Comparison of ENCODE assay signal across 8 cellular contexts in genomic region chr9:85258823-85259370, GRCh38.
A peak's percentile ranks its signal among the peaks of the same experiment; 100 is the strongest.
DNase-seq lines count a peak whose midpoint lies in the region; ATAC-seq lines count a peak whose summit lies in the region.

No MANE protein-coding gene starts in this region.

- POLR2A ChIA-PET in activated CD8-positive, alpha-beta T cell treated with anti-CD3 and anti-CD28 coated beads, Interleukin-2, amount 10 ng/mL, durations not matched to agents 7 days and 5 days (lab: Charles Lee) = no interaction called here

- ATAC-seq in GM21786 (IDR thresholded peaks at IDR 0.05; ENCODE audit: unreplicated experiment) (peak; percentile 58), left ventricle myocardium superior (peak; percentile 80)
- no peak for ATAC-seq in activated CD8-positive, alpha-beta T cell treated with anti-CD3 and anti-CD28 coated beads, Interleukin-2, amount 10 ng/mL, durations not matched to agents 7 days and 5 days

- H3K27ac Mint-ChIP-seq in activated CD8-positive, alpha-beta T cell treated with anti-CD3 and anti-CD28 coated beads, Interleukin-2, amount 10 ng/mL, durations not matched to agents 7 days and 5 days = no peak overlapping the region

- DNase-seq in SKM-1 treated with dmso at 0.1 percent for 144 hours (lab: John Stamatoyannopoulos, UW; ENCODE audit: unreplicated experiment) = peak; percentile 4
- no peak for DNase-seq in SKM-1 (lab: John Stamatoyannopoulos, UW; ENCODE audit: unreplicated experiment)
- peak; percentile 58 for DNase-seq in NCI-H1105 treated with DMSO at 0.1 percent for 48 hours (lab: John Stamatoyannopoulos, UW)
- DNase-seq in activated CD8-positive, alpha-beta T cell treated with anti-CD3 and anti-CD28 coated beads, Interleukin-2, amount 10 ng/mL, durations not matched to agents 7 days and 5 days = peak; percentile 23
- peak; percentile 44 for DNase-seq in left ventricle myocardium superior
- no peak for DNase-seq in stimulated activated naive CD4-positive, alpha-beta T cell (lab: John Stamatoyannopoulos, UW)

- no peak overlapping the region for H3K9ac ChIP-seq in skeletal muscle satellite cell (ENCODE audit: low read depth, low read length)

- no peaks in the 10 kb centered on the region for H3K36me3 Mint-ChIP-seq in activated CD8-positive, alpha-beta T cell treated with anti-CD3 and anti-CD28 coated beads, Interleukin-2, amount 10 ng/mL, durations not matched to agents 7 days and 5 days (ENCODE audit: low read depth)

- H3K4me2 ChIP-seq in skeletal muscle satellite cell (ENCODE audit: low read length) = peak overlapping the region; percentile 41

- no peaks in the 10 kb centered on the region for H3K27me3 ChIP-seq in skeletal muscle satellite cell (ENCODE audit: control insufficient read depth, insufficient read depth, low read length)

- no peaks in the 10 kb centered on the region for H3K36me3 ChIP-seq in skeletal muscle satellite cell (ENCODE audit: insufficient read depth, low read length)

- no peak overlapping the region for H3K4me3 Mint-ChIP-seq in activated CD8-positive, alpha-beta T cell treated with anti-CD3 and anti-CD28 coated beads, Interleukin-2, amount 10 ng/mL, durations not matched to agents 7 days and 5 days

- no peaks in the 10 kb centered on the region for H3K9me3 ChIP-seq in skeletal muscle satellite cell (replicated peaks; ENCODE audit: low read length)

- CTCF ChIA-PET in activated CD8-positive, alpha-beta T cell treated with anti-CD3 and anti-CD28 coated beads, Interleukin-2, amount 10 ng/mL, durations not matched to agents 7 days and 5 days (lab: Charles Lee) = interaction anchor here (1.2 kb wide), 2 partner anchors 561 to 860 kb away, joined by 3 to 4 read pairs; no protein-coding TSS in a partner anchor

- H3K27me3 Mint-ChIP-seq in activated CD8-positive, alpha-beta T cell treated with anti-CD3 and anti-CD28 coated beads, Interleukin-2, amount 10 ng/mL, durations not matched to agents 7 days and 5 days (ENCODE audit: low read depth) = peaks cover 3% of the 10 kb centered on the region

- no peaks in the 10 kb centered on the region for H3K9me3 Mint-ChIP-seq in activated CD8-positive, alpha-beta T cell treated with anti-CD3 and anti-CD28 coated beads, Interleukin-2, amount 10 ng/mL, durations not matched to agents 7 days and 5 days (ENCODE audit: insufficient read depth)

- H3K4me1 ChIP-seq in skeletal muscle satellite cell (ENCODE audit: control insufficient read depth, insufficient read depth, low read length) = peaks cover 2% of the 10 kb centered on the region

- no peak overlapping the region for H3K4me3 ChIP-seq in skeletal muscle satellite cell (ENCODE audit: low read length)

- H3K4me1 Mint-ChIP-seq in activated CD8-positive, alpha-beta T cell treated with anti-CD3 and anti-CD28 coated beads, Interleukin-2, amount 10 ng/mL, durations not matched to agents 7 days and 5 days (ENCODE audit: low read depth) = no peaks in the 10 kb centered on the region

- intact Hi-C loops in left ventricle myocardium superior (cut with micrococcal nuclease) = no loop called here

Comparison
In these comparisons a context has a peak if more than half of its experiments do, and no peak if none do; other contexts are left out.
1. DNase-seq: peak in SKM-1 treated with dmso at 0.1 percent for 144 hours (single experiment), NCI-H1105 treated with DMSO at 0.1 percent for 48 hours (single experiment), activated CD8-positive, alpha-beta T cell treated with anti-CD3 and anti-CD28 coated beads, Interleukin-2, amount 10 ng/mL, durations not matched to agents 7 days and 5 days (single experiment) and left ventricle myocardium superior (single experiment); none in SKM-1 (single experiment) and stimulated activated naive CD4-positive, alpha-beta T cell (0 of 6).